5 cellular contexts compared by ENCODE assay signal in genomic region chr17:20683830-20684229, GRCh38.
DNase-seq lines count a peak whose midpoint lies in the region; ATAC-seq, FAIRE-seq and TF ChIP-seq lines count a peak whose summit lies in the region.
"Not testable (repeated sequence)": the region's sequence is repeated elsewhere in the genome, so short reads cannot be mapped to it uniquely, and the experiment has no call there.

No MANE protein-coding gene starts in this region.

- not testable (repeated sequence) for H3K27ac ChIP-seq in A549

- not testable (repeated sequence) for H3K4me2 ChIP-seq in A549

- H3K36me3 Mint-ChIP-seq in activated B cell treated with CpG ODN at 0.5 μM for 24 hours (ENCODE audit: low read depth); naive B cell: not testable (repeated sequence)

- CTCF ChIA-PET in A549 (lab: Yijun Ruan, JAX); activated B cell treated with CpG ODN at 0.5 μM for 24 hours (lab: Charles Lee): not testable (repeated sequence)

- not testable (repeated sequence) for DNase-seq in A549 (ENCODE audit: low read depth in 1 of 2, low spot score in 1 of 2); GM12891 (ENCODE audit: insufficient read length, low spot score); GM18507 (ENCODE audit: extremely low spot score, insufficient read length, low read depth); activated B cell treated with CpG ODN at 0.5 μM for 24 hours; naive B cell

- peak; percentile 70 for FAIRE-seq in A549 (lab: Jason Lieb, UNC)
- peak; percentile 58 for FAIRE-seq in GM12891 (lab: Jason Lieb, UNC)
- FAIRE-seq in GM18507 (lab: Jason Lieb, UNC): peak; percentile 53

- TF ChIP-seq RAD21 in A549 (conservative IDR thresholded peaks at IDR 0.05 in 1 of 2, IDR thresholded peaks at IDR 0.05 in 1 of 2): not testable (repeated sequence)

- not testable (repeated sequence) for TF ChIP-seq CTCF in A549 (IDR thresholded peaks at IDR 0.05); activated B cell treated with CpG ODN at 0.5 μM for 24 hours (IDR thresholded peaks at IDR 0.05)

- no CpG with 5 or more reads among the region's 1 CpG for WGBS in A549 (ENCODE audit: missing lambda C conversion rate)

- TF ChIP-seq EP300 in A549 (IDR thresholded peaks at IDR 0.05): not testable (repeated sequence)

- H3K4me3 ChIP-seq in A549: not testable (repeated sequence)

- not testable (repeated sequence) for H3K27me3 Mint-ChIP-seq in activated B cell treated with CpG ODN at 0.5 μM for 24 hours, naive B cell

- POLR2A ChIA-PET in A549 (lab: Yijun Ruan, JAX); activated B cell treated with CpG ODN at 0.5 μM for 24 hours (lab: Charles Lee): not testable (repeated sequence)

- TF ChIP-seq POLR2A in A549 (IDR thresholded peaks at IDR 0.05; ENCODE audit: low read length); GM12891 (IDR thresholded peaks at IDR 0.05; ENCODE audit: low read depth, low read length): not testable (repeated sequence)

- H3K4me1 Mint-ChIP-seq in activated B cell treated with CpG ODN at 0.5 μM for 24 hours: peaks cover 26% of the 10 kb centered on the region
- H3K4me1 Mint-ChIP-seq in naive B cell: peaks cover 8 to 20% (median 18%) of the 10 kb centered on the region in 3 donors

- ATAC-seq in A549: not testable (repeated sequence)
- ATAC-seq in activated B cell treated with CpG ODN at 0.5 μM for 24 hours (ENCODE audit: low read depth): peak; percentile 42
- peak; percentile 66 for ATAC-seq in naive B cell (ENCODE audit: low read depth in 2 of 2)

- H3K9me3 ChIP-seq in A549: not testable (repeated sequence)

- H3K4me1 ChIP-seq in A549: not testable (repeated sequence)

- H3K27ac Mint-ChIP-seq in activated B cell treated with CpG ODN at 0.5 μM for 24 hours, naive B cell: not testable (repeated sequence)

- intact Hi-C loops in activated B cell treated with CpG ODN at 0.5 μM for 24 hours (cut with micrococcal nuclease): not testable (repeated sequence)

- H3K4me3 Mint-ChIP-seq in activated B cell treated with CpG ODN at 0.5 μM for 24 hours, naive B cell: not testable (repeated sequence)

- H3K9me3 Mint-ChIP-seq in activated B cell treated with CpG ODN at 0.5 μM for 24 hours, naive B cell: not testable (repeated sequence)
